In the genomic region with DNA sequence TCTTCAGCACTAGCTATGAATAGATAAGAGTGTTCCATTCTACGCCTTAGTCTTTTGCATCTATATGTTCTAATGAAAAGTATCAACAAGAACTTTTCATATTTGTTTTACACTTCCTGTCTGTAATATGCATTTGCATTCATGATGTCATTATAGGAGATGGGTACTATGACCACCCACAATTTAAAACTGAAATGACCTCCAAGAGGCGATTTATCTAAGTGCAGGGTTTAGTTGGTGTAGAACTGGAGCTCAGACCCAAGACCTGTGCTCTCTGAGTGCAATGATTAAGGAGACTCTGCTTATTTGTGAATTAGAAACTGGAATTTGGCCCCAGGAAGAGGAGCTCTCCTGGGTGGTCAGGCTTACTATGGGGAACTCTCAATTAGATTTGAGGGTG, we compare ENCODE assay signal across 10 cellular contexts.
DNase-seq lines count a peak whose midpoint lies in the region; ATAC-seq and TF ChIP-seq lines count a peak whose summit lies in the region.
"Had no signal": no experiment of that assay in that cellular context is flagged by ENCODE, and none has a peak within 500 bp of the region (broad histone marks: within the 10 kb centered on the region; RNA-seq: fewer than 3 reads in every experiment).

No MANE protein-coding gene starts in this region.

- peak overlapping the region; percentile 39 for H3K27ac ChIP-seq in lower lobe of right lung
- H3K27ac ChIP-seq in tibial artery, result peak overlapping the region; percentile 29 to 53

- H3K4me3 ChIP-seq in lower lobe of right lung, result no peak overlapping the region
- H3K4me3 ChIP-seq in tibial artery, result no peak overlapping the region

- CTCF ChIA-PET in activated naive CD4-positive, alpha-beta T cell treated with anti-CD3 and anti-CD28 coated beads for 36 hours (lab: Charles Lee), result interaction anchor here (0.7 to 6.9 kb wide), 10 partner anchors 9 to 334 kb away, joined by 3 to 35 read pairs (median 4); no protein-coding TSS in a partner anchor

- TF ChIP-seq CTCF in lower lobe of right lung (IDR thresholded peaks at IDR 0.05) (no peak), tibial artery (IDR thresholded peaks at IDR 0.05) (no peak)

- H3K27ac Mint-ChIP-seq in activated naive CD4-positive, alpha-beta T cell treated with anti-CD3 and anti-CD28 coated beads for 36 hours, result peak overlapping the region; percentile 91
- H3K27ac Mint-ChIP-seq in T-helper 17 cell, result peak overlapping the region; percentile 96

- H3K4me1 ChIP-seq in lower lobe of right lung (peaks cover 48% of the 10 kb centered on the region), tibial artery (peaks cover 0 to 37% (median 18%) of the 10 kb centered on the region in 4 donors)

- H3K4me3 Mint-ChIP-seq in activated naive CD4-positive, alpha-beta T cell treated with anti-CD3 and anti-CD28 coated beads for 36 hours, result peak overlapping the region; percentile 50
- H3K4me3 Mint-ChIP-seq in T-helper 17 cell, result peak overlapping the region; percentile 57

- H3K27me3 Mint-ChIP-seq in activated naive CD4-positive, alpha-beta T cell treated with anti-CD3 and anti-CD28 coated beads for 36 hours (ENCODE audit: low read depth), result no peaks in the 10 kb centered on the region
- H3K27me3 Mint-ChIP-seq in T-helper 17 cell, result no peaks in the 10 kb centered on the region

- no peaks in the 10 kb centered on the region for H3K9me3 Mint-ChIP-seq in activated naive CD4-positive, alpha-beta T cell treated with anti-CD3 and anti-CD28 coated beads for 36 hours

- H3K36me3 Mint-ChIP-seq in activated naive CD4-positive, alpha-beta T cell treated with anti-CD3 and anti-CD28 coated beads for 36 hours (ENCODE audit: low read depth), result peaks cover 8% of the 10 kb centered on the region
- peaks cover 5% of the 10 kb centered on the region for H3K36me3 Mint-ChIP-seq in T-helper 17 cell (ENCODE audit: low read depth)

- no peak for DNase-seq in activated naive CD4-positive, alpha-beta T cell treated with anti-CD3 and anti-CD28 coated beads for 36 hours
- no peak for DNase-seq in activated naive CD4-positive, alpha-beta T cell (lab: John Stamatoyannopoulos, UW)
- DNase-seq in T-helper 17 cell, result no peak
- no peak for DNase-seq in lower lobe of right lung
- no peak for DNase-seq in tibial artery
- DNase-seq in NCI-H128 (lab: John Stamatoyannopoulos, UW; ENCODE audit: unreplicated experiment), result no peak
- DNase-seq in iPS-NIHi11 (ENCODE audit: low spot score), result no peak
- DNase-seq: activated T-cell treated with anti-CD3 and anti-CD28 coated beads, Interleukin-2, amount 50 U/mL, for 1 hour; RPMI8226 had no signal

- H3K27me3 ChIP-seq in lower lobe of right lung (ENCODE audit: low read depth) (no peaks in the 10 kb centered on the region), tibial artery (no peaks in the 10 kb centered on the region)

- H3K9me3 ChIP-seq in T-helper 17 cell (ENCODE audit: control insufficient read depth, low read length, poor library complexity, severe bottlenecking) (no peaks in the 10 kb centered on the region), lower lobe of right lung (no peaks in the 10 kb centered on the region), tibial artery (no peaks in the 10 kb centered on the region)

- peaks cover 89% of the 10 kb centered on the region for H3K4me1 Mint-ChIP-seq in activated naive CD4-positive, alpha-beta T cell treated with anti-CD3 and anti-CD28 coated beads for 36 hours (ENCODE audit: low read depth)
- peaks cover 59% of the 10 kb centered on the region for H3K4me1 Mint-ChIP-seq in T-helper 17 cell

- no peaks in the 10 kb centered on the region for H3K36me3 ChIP-seq in lower lobe of right lung
- H3K36me3 ChIP-seq in tibial artery, result no peaks in the 10 kb centered on the region

- ATAC-seq in T-helper 17 cell (no peak), lower lobe of right lung (no peak), HG03108 (IDR thresholded peaks at IDR 0.05; ENCODE audit: unreplicated experiment) (no peak)

- intact Hi-C loops in activated naive CD4-positive, alpha-beta T cell treated with anti-CD3 and anti-CD28 coated beads for 36 hours (cut with micrococcal nuclease), result loop anchor here (2.0 kb wide), 1 partner anchor 225 kb away; no protein-coding TSS in a partner anchor
- intact Hi-C loops in lower lobe of right lung (cut with DNase I), result no loop called here
- intact Hi-C loops in tibial artery (cut with DNase I; ENCODE audit: low total_unique reads), result loop anchor here (10.0 kb wide), 1 partner anchor 123 kb away; no protein-coding TSS in a partner anchor
